ENCODE assay signal across 21 cellular contexts in genomic region chr9:132717326-132717945, GRCh38.
"Had no signal": no experiment of that assay in that cellular context is flagged by ENCODE, and none has a peak within 500 bp of the region (broad histone marks: within the 10 kb centered on the region; RNA-seq: fewer than 3 reads in every experiment).

No MANE protein-coding gene starts in this region.

- H3K9me3 Mint-ChIP-seq: dendritic cell treated with granulocyte-macrophage colony-stimulating factor and Interleukin-4, amounts not matched to agents 40 ng/mL and 50 ng/mL, for 4 days; effector memory CD8-positive, alpha-beta T cell; naive thymus-derived CD8-positive, alpha-beta T cell; stimulated activated effector memory CD8-positive, alpha-beta T cell treated with anti-CD3 and anti-CD28 coated beads, Interleukin-12 subunit alpha, Interleukin-12 subunit beta, amount 100 ng/mL, for 72 hours had no signal

- H3K27ac Mint-ChIP-seq: dendritic cell treated with granulocyte-macrophage colony-stimulating factor and Interleukin-4, amounts not matched to agents 40 ng/mL and 50 ng/mL, for 4 days; stimulated activated effector memory CD8-positive, alpha-beta T cell treated with anti-CD3 and anti-CD28 coated beads, Interleukin-12 subunit alpha, Interleukin-12 subunit beta, amount 100 ng/mL, for 72 hours had no signal

- ATAC-seq: effector memory CD8-positive, alpha-beta T cell; foreskin keratinocyte; left cardiac atrium; mucosa of descending colon; naive thymus-derived CD8-positive, alpha-beta T cell; right cardiac atrium; stimulated activated effector memory CD8-positive, alpha-beta T cell treated with anti-CD3 and anti-CD28 coated beads, Interleukin-12 subunit alpha, Interleukin-12 subunit beta, amount 100 ng/mL, for 72 hours; stimulated activated naive CD8-positive, alpha-beta T cell treated with anti-CD3 and anti-CD28 coated beads, Interleukin-15, Interleukin-2, amounts not matched to agents 100 U/mL and 50 U/mL, for 24 hours had no signal

- DNase-seq: effector memory CD8-positive, alpha-beta T cell; esophagus squamous epithelium; foreskin keratinocyte; kidney; left cardiac atrium; mammary epithelial cell; mucosa of descending colon; naive thymus-derived CD8-positive, alpha-beta T cell; ovary; right cardiac atrium; stimulated activated CD4-positive, alpha-beta T cell treated with anti-CD3 and anti-CD28 coated beads, Interleukin-4, amount 100 ng/mL, for 1 hour; stimulated activated CD8-positive, alpha-beta memory T cell treated with anti-CD3 and anti-CD28 coated beads, Interleukin-4, amount 100 ng/mL, for 48 hours; stimulated activated naive CD8-positive, alpha-beta T cell treated with anti-CD3 and anti-CD28 coated beads, Interleukin-15, Interleukin-2, amounts not matched to agents 100 U/mL and 50 U/mL, for 24 hours; thyroid gland; upper lobe of left lung had no signal

- H3K4me1 ChIP-seq: esophagus squamous epithelium, foreskin keratinocyte, suprapubic skin, thyroid gland, upper lobe of left lung, vagina had no signal

- H3K4me3 ChIP-seq: esophagus squamous epithelium, hepatocyte, mucosa of descending colon, ovary, smooth muscle cell, suprapubic skin, thyroid gland, upper lobe of left lung, vagina had no signal

- H3K27ac ChIP-seq: esophagus squamous epithelium, foreskin keratinocyte, hepatocyte, ovary, suprapubic skin, thyroid gland, upper lobe of left lung, vagina had no signal

- H3K9me3 ChIP-seq: esophagus squamous epithelium, mucosa of descending colon, ovary, suprapubic skin, thyroid gland, upper lobe of left lung, vagina had no signal

- H3K4me1 Mint-ChIP-seq: stimulated activated effector memory CD8-positive, alpha-beta T cell treated with anti-CD3 and anti-CD28 coated beads, Interleukin-12 subunit alpha, Interleukin-12 subunit beta, amount 100 ng/mL, for 72 hours had no signal

- H3K36me3 Mint-ChIP-seq: naive thymus-derived CD8-positive, alpha-beta T cell; stimulated activated effector memory CD8-positive, alpha-beta T cell treated with anti-CD3 and anti-CD28 coated beads, Interleukin-12 subunit alpha, Interleukin-12 subunit beta, amount 100 ng/mL, for 72 hours had no signal

- H3K36me3 ChIP-seq: esophagus squamous epithelium, ovary, suprapubic skin, thyroid gland, upper lobe of left lung, vagina had no signal

- H3K4me3 Mint-ChIP-seq: dendritic cell treated with granulocyte-macrophage colony-stimulating factor and Interleukin-4, amounts not matched to agents 40 ng/mL and 50 ng/mL, for 4 days; effector memory CD8-positive, alpha-beta T cell; naive thymus-derived CD8-positive, alpha-beta T cell; stimulated activated effector memory CD8-positive, alpha-beta T cell treated with anti-CD3 and anti-CD28 coated beads, Interleukin-12 subunit alpha, Interleukin-12 subunit beta, amount 100 ng/mL, for 72 hours had no signal

- H3K27me3 ChIP-seq: ovary, thyroid gland, upper lobe of left lung, vagina had no signal
